ENCODE assay signal across 20 cellular contexts in genomic region chr5:109113608-109114007, GRCh38.
DNase-seq lines count a peak whose midpoint lies in the region; ATAC-seq, FAIRE-seq and TF ChIP-seq lines count a peak whose summit lies in the region.
"Had no signal": no experiment of that assay in that cellular context is flagged by ENCODE, and none has a peak within 500 bp of the region (broad histone marks: within the 10 kb centered on the region; RNA-seq: fewer than 3 reads in every experiment).

No MANE protein-coding gene starts in this region.

- DNase-seq in A549 (ENCODE audit: low read depth in 1 of 2, low spot score in 1 of 2) (no peak), GM18507 (ENCODE audit: extremely low spot score, insufficient read length, low read depth) (no peak), K562 (ENCODE audit: extremely low read depth in 1 of 4, low spot score in 3 of 4) (no peak), HEK293T (ENCODE audit: extremely low spot score) (no peak), medulla oblongata (ENCODE audit: extremely low spot score) (no peak)
- DNase-seq: 8988T; AML-193; Caco-2; Calu3; CD4-positive, alpha-beta T cell; CD8-positive, alpha-beta T cell; DMS79 treated with DMSO at 0.1 percent for 48 hours; GF-D8 had no signal

- no TSS peak for BruUV-seq in K562 (replicated peaks; lab: Mats Ljungman, UMichigan)

- TF ChIP-seq EP300 in A549 (IDR thresholded peaks at IDR 0.05) (no peak), K562 (IDR thresholded peaks at IDR 0.05; ENCODE audit: low read length) (no peak)

- no peaks in the 10 kb centered on the region for H3K36me3 ChIP-seq in K562 (ENCODE audit: control insufficient read depth, insufficient read depth, low read length)
- H3K36me3 ChIP-seq: BLaER1 treated with 17β-estradiol and CSF1 and Interleukin-3, amounts not matched to agents 10 nM and 100 nM had no signal

- H3K79me2 ChIP-seq in K562 (ENCODE audit: control insufficient read depth, insufficient read depth, low read length) = no peaks in the 10 kb centered on the region

- WGBS in A549 (ENCODE audit: missing lambda C conversion rate) = 91% methylated on average over 3 of the region's 3 CpGs
- 67% methylated on average over 3 of the region's 3 CpGs for WGBS in K562 (ENCODE audit: insufficient coverage, low coverage, missing lambda C conversion rate)

- no peak overlapping the region for H3K9ac ChIP-seq in K562 (ENCODE audit: insufficient read depth in 1 of 2, low read depth in 2 of 2, low read length in 2 of 2)
- H3K9ac ChIP-seq: BLaER1 treated with 17β-estradiol and CSF1 and Interleukin-3, amounts not matched to agents 10 nM and 100 nM had no signal

- intact Hi-C loops in K562 (cut with micrococcal nuclease) = no loop called here

- POLR2A ChIA-PET in A549 (lab: Yijun Ruan, JAX) (no interaction called here), K562 (lab: Yijun Ruan, JAX) (interaction anchor here (0.6 kb wide), 1 partner anchor 9 kb away, joined by 3 read pairs; no protein-coding TSS in a partner anchor), HEK293T (lab: Yijun Ruan, JAX) (no interaction called here)

- H3K9me3 ChIP-seq in A549 = no peaks in the 10 kb centered on the region
- no peaks in the 10 kb centered on the region for H3K9me3 ChIP-seq in K562 (replicated peaks; ENCODE audit: control insufficient read depth, insufficient read depth, low read depth, low read length)
- H3K9me3 ChIP-seq: BLaER1 treated with 17β-estradiol and CSF1 and Interleukin-3, amounts not matched to agents 10 nM and 100 nM; Caco-2 had no signal

- H3K9me1 ChIP-seq in K562 (ENCODE audit: control insufficient read depth, insufficient read depth, low read length) = no peaks in the 10 kb centered on the region

- FAIRE-seq in A549 (lab: Jason Lieb, UNC) = no peak
- peak; percentile 9 for FAIRE-seq in GM18507 (lab: Jason Lieb, UNC)
- FAIRE-seq in K562 (lab: Jason Lieb, UNC) = no peak
- FAIRE-seq: A204.1, D721Med, G401.6, GM12891 had no signal

- H3K4me2 ChIP-seq in A549 (no peak overlapping the region), K562 (ENCODE audit: insufficient read depth, low read length) (no peak overlapping the region)
- H3K4me2 ChIP-seq: BLaER1 treated with 17β-estradiol and CSF1 and Interleukin-3, amounts not matched to agents 10 nM and 100 nM had no signal

- H3K4me3 ChIP-seq in A549 (no peak overlapping the region), K562 (no peak overlapping the region)
- H3K4me3 ChIP-seq: BLaER1 treated with 17β-estradiol and CSF1 and Interleukin-3, amounts not matched to agents 10 nM and 100 nM had no signal

- CTCF ChIA-PET in A549 (lab: Yijun Ruan, JAX) (interaction anchor here (0.6 kb wide), 1 partner anchor 1240 kb away, joined by 4 read pairs; no protein-coding TSS in a partner anchor), K562 (lab: Yijun Ruan, JAX; ENCODE audit: low intra/inter-chr PET ratio) (no interaction called here), HEK293T (lab: Yijun Ruan, JAX) (no interaction called here)

- H3K4me1 ChIP-seq in A549 (no peaks in the 10 kb centered on the region), K562 (replicated peaks in 1 of 2; ENCODE audit: control insufficient read depth in 2 of 2, insufficient read depth in 2 of 2, low read length in 2 of 2) (no peaks in the 10 kb centered on the region)
- H3K4me1 ChIP-seq: BLaER1 treated with 17β-estradiol and CSF1 and Interleukin-3, amounts not matched to agents 10 nM and 100 nM; Caco-2 had no signal

- in situ Hi-C loops in K562 (cut with MboI) = no loop called here

- TF ChIP-seq POLR2A in A549 (IDR thresholded peaks at IDR 0.05; ENCODE audit: low read length) (no peak), K562 (conservative IDR thresholded peaks at IDR 0.05) (no peak)

- no peak for TF ChIP-seq RAD21 in A549 (conservative IDR thresholded peaks at IDR 0.05 in 1 of 2, IDR thresholded peaks at IDR 0.05 in 1 of 2)
- no peak for TF ChIP-seq RAD21 in K562 (CRISPR knock-in tag; conservative IDR thresholded peaks at IDR 0.05 in 1 of 2, IDR thresholded peaks at IDR 0.05 in 1 of 2)

- TF ChIP-seq CTCF in A549 (IDR thresholded peaks at IDR 0.05) (no peak), K562 (IDR thresholded peaks at IDR 0.05 in 2 of 3, conservative IDR thresholded peaks at IDR 0.05 in 1 of 3; ENCODE audit: insufficient read depth in 2 of 3, low read depth in 1 of 3, low read length in 3 of 3) (no peak)

- ATAC-seq in A549 (no peak), K562 (no peak), GM21717 (IDR thresholded peaks at IDR 0.05; ENCODE audit: unreplicated experiment) (no peak)
- ATAC-seq: CD8-positive, alpha-beta T cell had no signal

- H3K27ac ChIP-seq in A549 (no peak overlapping the region), K562 (ENCODE audit: extremely low read depth, low read depth, low read length) (no peak overlapping the region)
- H3K27ac ChIP-seq: BLaER1 treated with 17β-estradiol and CSF1 and Interleukin-3, amounts not matched to agents 10 nM and 100 nM; C4-2B had no signal

- H2AFZ ChIP-seq in K562 (ENCODE audit: low read depth, low read length) = no peak overlapping the region

- no peaks in the 10 kb centered on the region for H4K20me1 ChIP-seq in K562 (replicated peaks; ENCODE audit: control insufficient read depth, insufficient read depth, low read length)
- H4K20me1 ChIP-seq: BLaER1 treated with 17β-estradiol and CSF1 and Interleukin-3, amounts not matched to agents 10 nM and 100 nM had no signal

- H3K27me3 ChIP-seq in K562 (ENCODE audit: control insufficient read depth in 2 of 2, insufficient read depth in 2 of 2, low read length in 2 of 2) = no peaks in the 10 kb centered on the region
- H3K27me3 ChIP-seq: BLaER1 treated with 17β-estradiol and CSF1 and Interleukin-3, amounts not matched to agents 10 nM and 100 nM had no signal

TF ChIP-seq in A549, 52 proteins besides CTCF, POLR2A, EP300 and RAD21:
- no peak for TF ChIP-seq ZFP36 (IDR thresholded peaks at IDR 0.05; ENCODE audit: borderline replicate concordance, partially characterized antibody)
- no peak for TF ChIP-seq NFE2L2 (conservative IDR thresholded peaks at IDR 0.05; ENCODE audit: low read length)
- TF ChIP-seq MAX (IDR thresholded peaks at IDR 0.05) = no peak
- no peak for TF ChIP-seq RARB (CRISPR knock-in tag; IDR thresholded peaks at IDR 0.05)
- TF ChIP-seq ZSCAN20 (CRISPR knock-in tag; IDR thresholded peaks at IDR 0.05) = no peak
- TF ChIP-seq MAFK (IDR thresholded peaks at IDR 0.05; ENCODE audit: partially characterized antibody) = peak; percentile 53

TF ChIP-seq in K562, 482 proteins besides CTCF, POLR2A, EP300 and RAD21:
- TF ChIP-seq CLOCK (CRISPR knock-in tag; IDR thresholded peaks at IDR 0.05; ENCODE audit: borderline replicate concordance) (no peak), ZNF253 (CRISPR knock-in tag; conservative IDR thresholded peaks at IDR 0.05) (no peak), MAFG (tag; conservative IDR thresholded peaks at IDR 0.05) (0 out of 2 replicates have a peak, but pooled peaks have one; percentile 20), ZNF316 (IDR thresholded peaks at IDR 0.05) (peak; percentile 64), KDM2B (CRISPR knock-in tag; IDR thresholded peaks at IDR 0.05) (no peak), NR1H2 (CRISPR knock-in tag; IDR thresholded peaks at IDR 0.05) (no peak), C11orf30 (IDR thresholded peaks at IDR 0.05; ENCODE audit: low read depth) (peak; percentile 44; the same call in 1 of the 2 replicates)
TF ChIP-seq in K562: peak in this region for 3.

TF ChIP-seq in HEK293T, 16 proteins besides CTCF, POLR2A, EP300 and RAD21:
- TF ChIP-seq BHLHE40 (IDR thresholded peaks at IDR 0.05; ENCODE audit: borderline replicate concordance) = no peak
- TF ChIP-seq L3MBTL2 (conservative IDR thresholded peaks at IDR 0.05) = no peak
- no peak for TF ChIP-seq LEF1 (IDR thresholded peaks at IDR 0.05; ENCODE audit: borderline replicate concordance)
- no peak for TF ChIP-seq ARNT (IDR thresholded peaks at IDR 0.05)
- no peak for TF ChIP-seq HDGF (IDR thresholded peaks at IDR 0.05; ENCODE audit: borderline replicate concordance)

Comparison
In these comparisons a context has a peak if more than half of its experiments do, and no peak if none do; other contexts are left out.
1. Of the 35 proteins assayed by ChIP-seq in both K562 and A549: peak only in K562: none; only in A549: MAFK; in both: none; in neither: 34.